23 cellular contexts compared by ENCODE assay signal in the genomic region with DNA sequence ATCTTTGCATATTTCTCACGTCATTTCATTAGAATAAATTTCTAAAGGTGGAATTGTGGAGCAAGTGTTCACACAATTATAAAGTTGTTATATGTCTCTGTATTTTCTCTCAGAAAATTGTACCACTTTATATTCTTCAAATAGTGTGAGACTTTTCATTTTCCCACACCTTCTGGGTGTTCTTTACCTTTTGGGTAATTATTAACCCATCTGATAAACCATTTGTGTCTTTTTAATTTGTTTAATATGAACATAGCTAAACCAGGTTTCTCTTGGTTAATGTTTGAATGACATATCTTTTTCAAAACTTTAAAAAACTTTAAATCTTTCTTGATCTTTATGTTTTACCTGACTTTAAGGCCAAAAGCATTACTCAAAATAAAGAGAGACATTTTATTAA.
"Had no signal": no experiment of that assay in that cellular context is flagged by ENCODE, and none has a peak within 500 bp of the region (broad histone marks: within the 10 kb centered on the region; RNA-seq: fewer than 3 reads in every experiment).

No MANE protein-coding gene starts in this region.

- H3K4me1 ChIP-seq: gastrocnemius medialis, heart left ventricle, left lung, neural progenitor cell, prostate gland, sigmoid colon, spleen, suprapubic skin, transverse colon, vagina had no signal

- H3K9me3 Mint-ChIP-seq: immature natural killer cell; mesothelial cell of epicardium; naive B cell; natural killer cell treated with Interleukin-12 subunit alpha and Interleukin-12 subunit beta and Interleukin-15 and Interleukin-18, amount 100 ng/mL, for 72 hours; neural progenitor cell; stimulated activated naive B cell treated with anti-CD40 and anti-IgM and Interleukin-4, amounts not matched to agents 10 μg/mL and 1 μg/mL and 100 μg/mL, for 72 hours; stimulated activated naive CD8-positive, alpha-beta T cell treated with anti-CD3 and anti-CD28 coated beads, Interleukin-15, amount 100 ng/mL, for 72 hours had no signal

- H3K36me3 ChIP-seq: left lung, prostate gland, suprapubic skin, transverse colon, vagina had no signal

- H2AFZ ChIP-seq: neural progenitor cell had no signal

- H3K27me3 Mint-ChIP-seq: naive B cell; natural killer cell treated with Interleukin-12 subunit alpha and Interleukin-12 subunit beta and Interleukin-15 and Interleukin-18, amount 100 ng/mL, for 72 hours; stimulated activated naive B cell treated with anti-CD40 and anti-IgM and Interleukin-4, amounts not matched to agents 10 μg/mL and 1 μg/mL and 100 μg/mL, for 72 hours; stimulated activated naive CD8-positive, alpha-beta T cell treated with anti-CD3 and anti-CD28 coated beads, Interleukin-15, amount 100 ng/mL, for 72 hours had no signal

- H3K9me3 ChIP-seq: gastrocnemius medialis, heart left ventricle, left lung, mucosa of descending colon, prostate gland, sigmoid colon, spleen, suprapubic skin, transverse colon, vagina had no signal

- H3K27ac ChIP-seq: dorsolateral prefrontal cortex, gastrocnemius medialis, heart left ventricle, left lung, neural progenitor cell, prostate gland, sigmoid colon, spleen, suprapubic skin, transverse colon, vagina had no signal

- H3K4me2 ChIP-seq: neural progenitor cell had no signal

- H3K4me3 Mint-ChIP-seq: immature natural killer cell; mesothelial cell of epicardium; naive B cell; natural killer cell treated with Interleukin-12 subunit alpha and Interleukin-12 subunit beta and Interleukin-15 and Interleukin-18, amount 100 ng/mL, for 72 hours; neural progenitor cell; stimulated activated naive B cell treated with anti-CD40 and anti-IgM and Interleukin-4, amounts not matched to agents 10 μg/mL and 1 μg/mL and 100 μg/mL, for 72 hours; stimulated activated naive CD8-positive, alpha-beta T cell treated with anti-CD3 and anti-CD28 coated beads, Interleukin-15, amount 100 ng/mL, for 72 hours had no signal

- H3K27ac Mint-ChIP-seq: immature natural killer cell; mesothelial cell of epicardium; naive B cell; natural killer cell treated with Interleukin-12 subunit alpha and Interleukin-12 subunit beta and Interleukin-15 and Interleukin-18, amount 100 ng/mL, for 72 hours; neural progenitor cell; stimulated activated naive B cell treated with anti-CD40 and anti-IgM and Interleukin-4, amounts not matched to agents 10 μg/mL and 1 μg/mL and 100 μg/mL, for 72 hours; stimulated activated naive CD8-positive, alpha-beta T cell treated with anti-CD3 and anti-CD28 coated beads, Interleukin-15, amount 100 ng/mL, for 72 hours had no signal

- H3K4me3 ChIP-seq: dorsolateral prefrontal cortex, gastrocnemius medialis, heart left ventricle, left lung, mucosa of descending colon, neural progenitor cell, prostate gland, sigmoid colon, spleen, suprapubic skin, transverse colon, vagina had no signal

- DNase-seq: dorsolateral prefrontal cortex; effector CD4-positive, alpha-beta T cell; gastrocnemius medialis; heart left ventricle; hippocampal formation; immature natural killer cell; left lung; mesenchymal stem cell; mucosa of descending colon; naive B cell; right cardiac atrium; sigmoid colon; spleen; stimulated activated CD4-positive, alpha-beta T cell treated with anti-CD3 and anti-CD28 coated beads, Interleukin-2, amount 100 ng/mL, for 48 hours; stimulated activated naive B cell treated with anti-CD40 and anti-IgM and Interleukin-4, amounts not matched to agents 10 μg/mL and 1 μg/mL and 100 μg/mL, for 72 hours; stimulated activated naive CD8-positive, alpha-beta T cell treated with anti-CD3 and anti-CD28 coated beads, Interleukin-15, amount 100 ng/mL, for 72 hours; transverse colon had no signal

- H3K4me1 Mint-ChIP-seq: neural progenitor cell; stimulated activated naive CD8-positive, alpha-beta T cell treated with anti-CD3 and anti-CD28 coated beads, Interleukin-15, amount 100 ng/mL, for 72 hours had no signal

- H3K27me3 ChIP-seq: dorsolateral prefrontal cortex, gastrocnemius medialis, heart left ventricle, left lung, neural progenitor cell, sigmoid colon, spleen, suprapubic skin, transverse colon, vagina had no signal

- ATAC-seq: gastrocnemius medialis; heart left ventricle; left lung; mucosa of descending colon; natural killer cell treated with Interleukin-12 subunit alpha and Interleukin-12 subunit beta and Interleukin-15 and Interleukin-18, amount 100 ng/mL, for 72 hours; right cardiac atrium; stimulated activated naive B cell treated with anti-CD40 and anti-IgM and Interleukin-4, amounts not matched to agents 10 μg/mL and 1 μg/mL and 100 μg/mL, for 72 hours; stimulated activated naive CD8-positive, alpha-beta T cell treated with anti-CD3 and anti-CD28 coated beads, Interleukin-15, amount 100 ng/mL, for 72 hours had no signal
